In genomic region chr5:14925326-14925725, GRCh38 we compare ENCODE assay signal across 1 cellular context.
TF ChIP-seq lines count a peak whose summit lies in the region.

No MANE protein-coding gene starts in this region.

TF ChIP-seq in GM12878, 131 proteins besides CTCF, POLR2A, EP300 and RAD21:
- TF ChIP-seq MTA3 (IDR thresholded peaks at IDR 0.05; ENCODE audit: borderline replicate concordance, low read length) (no peak), MEF2B (IDR thresholded peaks at IDR 0.05; ENCODE audit: partially characterized antibody, poor library complexity, severe bottlenecking) (no peak)
